ENCODE assay signal across 8 cellular contexts in the genomic region with DNA sequence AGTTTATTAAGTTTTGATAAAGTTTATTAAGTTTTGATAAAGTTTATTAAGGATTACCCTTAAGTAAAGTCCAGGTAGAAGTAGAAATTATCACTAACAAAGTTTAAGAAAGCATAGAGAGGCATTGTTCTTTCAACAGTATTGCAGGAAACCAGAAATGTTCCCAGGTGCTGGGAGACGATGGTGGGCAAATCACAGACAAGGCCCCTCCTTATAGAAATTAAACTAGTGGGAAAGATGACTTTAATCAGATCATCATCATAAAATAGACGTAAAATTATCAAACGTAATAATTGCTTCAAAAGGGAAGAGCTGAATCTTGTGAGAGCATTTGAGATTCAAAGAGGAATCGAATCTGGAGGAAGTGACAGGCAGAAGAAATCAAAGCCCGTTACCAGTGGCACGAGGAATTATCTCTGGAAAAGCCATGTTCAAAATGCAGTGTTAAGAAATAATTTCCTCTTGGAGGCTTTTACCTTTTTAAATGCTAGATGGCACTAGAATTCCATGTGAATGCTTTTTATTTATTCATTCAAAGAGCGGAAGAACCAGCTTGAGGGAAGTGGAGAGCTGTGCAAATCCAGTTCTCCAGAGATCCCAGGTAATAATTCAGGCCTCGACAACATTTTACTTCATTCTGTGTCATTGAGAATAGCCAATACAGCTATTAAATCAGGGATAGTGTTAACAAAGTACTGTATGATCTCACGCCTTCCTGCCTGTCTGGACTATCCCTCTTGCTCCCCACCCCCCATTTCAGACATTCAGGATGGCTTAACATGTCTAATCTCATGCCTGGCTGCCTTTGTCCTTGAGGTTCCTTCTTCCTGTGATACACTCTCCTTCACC. TPM values are rescaled to one million over a fixed set of nuclear protein-coding genes. Genes with fewer than 3 reads are reported as not detected.
DNase-seq lines count a peak whose midpoint lies in the region; ATAC-seq and TF ChIP-seq lines count a peak whose summit lies in the region.

No MANE protein-coding gene starts in this region.

- peaks cover 20% of the 10 kb centered on the region for H3K79me1 ChIP-seq in mesenchymal stem cell (replicated peaks; ENCODE audit: low read length, poor library complexity, severe bottlenecking)

- H3K27me3 ChIP-seq in HL-60 (ENCODE audit: insufficient read depth, poor library complexity, severe bottlenecking) = no peaks in the 10 kb centered on the region
- H3K27me3 ChIP-seq in mesenchymal stem cell (ENCODE audit: control insufficient read depth in 1 of 2, insufficient read depth in 1 of 2, low read length in 2 of 2) = peaks cover 0 to 7% of the 10 kb centered on the region in 2 experiments
- H3K27me3 ChIP-seq in upper lobe of left lung = no peaks in the 10 kb centered on the region

- TF ChIP-seq CTCF in C4-2B (conservative IDR thresholded peaks at IDR 0.05) = peak; percentile 72
- no peak for TF ChIP-seq CTCF in HL-60 (IDR thresholded peaks at IDR 0.05; ENCODE audit: insufficient read depth, low read length)
- peak in 4 of 6 experiments; percentile 27 to 35 (median 34) for TF ChIP-seq CTCF in upper lobe of left lung (IDR thresholded peaks at IDR 0.05)

- H3K36me3 ChIP-seq in mesenchymal stem cell (ENCODE audit: control insufficient read depth in 1 of 2, insufficient read depth in 2 of 2, low read depth in 1 of 2, low read length in 2 of 2) (no peaks in the 10 kb centered on the region), upper lobe of left lung (no peaks in the 10 kb centered on the region)

- H2AFZ ChIP-seq in mesenchymal stem cell (ENCODE audit: low read depth, low read length) = no peak overlapping the region

- no peak overlapping the region for H2BK15ac ChIP-seq in mesenchymal stem cell (ENCODE audit: low read depth, poor library complexity, severe bottlenecking)

- no peak overlapping the region for H3K4me3 ChIP-seq in HL-60 (replicated peaks; ENCODE audit: insufficient read depth, low read length)
- peak overlapping the region in 1 of 2 experiments; percentile 92 for H3K4me3 ChIP-seq in mesenchymal stem cell (ENCODE audit: insufficient read depth in 1 of 2, low read depth in 1 of 2, low read length in 2 of 2)
- peak overlapping the region in 3 of 4 donors; percentile 65 to 89 (median 77) for H3K4me3 ChIP-seq in upper lobe of left lung

- peak overlapping the region; percentile 93 for H3K9ac ChIP-seq in mesenchymal stem cell (ENCODE audit: low read length)

- WGBS in mesenchymal stem cell = 86% methylated on average over 6 of the region's 9 CpGs
- 29 to 42% methylated on average over 9 of the region's 9 CpGs for WGBS in upper lobe of left lung, 2 donors

- no peak overlapping the region for H3K4me2 ChIP-seq in mesenchymal stem cell (ENCODE audit: low read length, poor library complexity, severe bottlenecking)

- H2BK12ac ChIP-seq in mesenchymal stem cell (ENCODE audit: low read length in 2 of 2) = no peak overlapping the region

- H3K14ac ChIP-seq in mesenchymal stem cell (ENCODE audit: low read length in 2 of 2) = no peak overlapping the region

- no peak for TF ChIP-seq EP300 in upper lobe of left lung (IDR thresholded peaks at IDR 0.05)

- no peak overlapping the region for H3K4ac ChIP-seq in mesenchymal stem cell (ENCODE audit: low read depth in 1 of 2, low read length in 2 of 2)

- no peak overlapping the region for H3K23ac ChIP-seq in mesenchymal stem cell (ENCODE audit: low read length in 2 of 2)

- no peak overlapping the region for H4K91ac ChIP-seq in mesenchymal stem cell (ENCODE audit: low read length)

- H3K9me3 ChIP-seq in mesenchymal stem cell (ENCODE audit: control insufficient read depth, low read length) (no peaks in the 10 kb centered on the region), upper lobe of left lung (no peaks in the 10 kb centered on the region)

- ATAC-seq in upper lobe of left lung (ENCODE audit: low FRiP score in 2 of 2) = peak in 1 of 2 donors; percentile 37
- ATAC-seq in GM21381 (IDR thresholded peaks at IDR 0.05; ENCODE audit: unreplicated experiment) = no peak

- no peak for DNase-seq in HL-60 (ENCODE audit: low read depth in 1 of 2, low spot score in 1 of 2)
- peak; percentile 67 for DNase-seq in OCI-M1 (lab: John Stamatoyannopoulos, UW)
- peak; percentile 61 for DNase-seq in dermis blood vessel endothelial cell
- peak; percentile 50 for DNase-seq in mesenchymal stem cell
- peak in 1 of 2 donors; percentile 16 for DNase-seq in upper lobe of left lung
- DNase-seq in SKM-1 (lab: John Stamatoyannopoulos, UW; ENCODE audit: unreplicated experiment) = no peak

- H2BK120ac ChIP-seq in mesenchymal stem cell (ENCODE audit: low read depth, low read length) = no peak overlapping the region

- no peak overlapping the region for H4K8ac ChIP-seq in mesenchymal stem cell (ENCODE audit: low read length)

- H3K4me1 ChIP-seq in mesenchymal stem cell (ENCODE audit: control insufficient read depth, insufficient read depth, low read depth, low read length) (peaks cover 14% of the 10 kb centered on the region), upper lobe of left lung (peaks cover 25 to 37% (median 33%) of the 10 kb centered on the region in 4 donors)

- TF ChIP-seq POLR2A in upper lobe of left lung (IDR thresholded peaks at IDR 0.05) = no peak

- no peak overlapping the region for H2BK5ac ChIP-seq in mesenchymal stem cell (ENCODE audit: low read depth, low read length, poor library complexity, severe bottlenecking)

- H3K27ac ChIP-seq in C4-2B = peak overlapping the region; percentile 92
- peak overlapping the region; percentile 75 for H3K27ac ChIP-seq in HL-60 (replicated peaks)
- H3K27ac ChIP-seq in mesenchymal stem cell (ENCODE audit: low read length, poor library complexity, severe bottlenecking) = no peak overlapping the region
- H3K27ac ChIP-seq in upper lobe of left lung = peak overlapping the region; percentile 93 to 95 (median 94)

- H3K18ac ChIP-seq in mesenchymal stem cell (ENCODE audit: low read depth in 1 of 2, low read length in 2 of 2) = peak overlapping the region in 1 of 2 experiments; percentile 46

- H2AK5ac ChIP-seq in mesenchymal stem cell (ENCODE audit: low read length, severe bottlenecking) = no peak overlapping the region

RNA-seq across cellular contexts. Expression of gene APMAP, which starts 1.0 kb away (rescaled TPM):
- total RNA-seq in dermis blood vessel endothelial cell (90.7 and 94.6 TPM in 2 replicates), upper lobe of left lung (10 to 100 TPM; 31.4 to 80.1 (median 55.5) TPM)
- polyA plus RNA-seq in mesenchymal stem cell (2013, experiment 1 of 2) = 103 TPM
- 103 TPM for polyA plus RNA-seq in mesenchymal stem cell (2013, experiment 2 of 2)

RNA-seq across cellular contexts. Expression of gene CST7, which starts 44.5 kb away (rescaled TPM):
- not detected in 2 replicates for total RNA-seq in dermis blood vessel endothelial cell
- not detected for polyA plus RNA-seq in mesenchymal stem cell (2013, experiment 1 of 2)
- polyA plus RNA-seq in mesenchymal stem cell (2013, experiment 2 of 2) = not detected
- 10 to 100 TPM in 5 of 6 donors, not detected in 1; 13.7 to 28.3 (median 15.4) TPM for total RNA-seq in upper lobe of left lung

Comparison
In these comparisons a context has a peak if more than half of its experiments do, and no peak if none do; other contexts are left out.
1. DNase-seq: peak in OCI-M1 (single experiment), dermis blood vessel endothelial cell (single experiment) and mesenchymal stem cell (single experiment); none in HL-60 (0 of 2) and SKM-1 (single experiment).